ENCODE assay signal across 1 cellular context in genomic region chr2:139478191-139478914, GRCh38.
TF ChIP-seq lines count a peak whose summit lies in the region.

No MANE protein-coding gene starts in this region.

TF ChIP-seq in HEK293, 187 proteins besides CTCF, POLR2A, EP300 and RAD21 (continued from another document and continues in another):
- TF ChIP-seq ZNF518A (tag by site-specific recombination; conservative IDR thresholded peaks at IDR 0.05; ENCODE audit: low read depth) (no peak), ZIC2 (tag by site-specific recombination; IDR thresholded peaks at IDR 0.05) (no peak), ZNF529 (tag by site-specific recombination; IDR thresholded peaks at IDR 0.05; ENCODE audit: insufficient replicate concordance) (no peak), ZNF211 (tag by site-specific recombination; IDR thresholded peaks at IDR 0.05; ENCODE audit: low read depth) (no peak), ZNF10 (tag by site-specific recombination; IDR thresholded peaks at IDR 0.05) (peak; percentile 66; the same call in 1 of the 2 replicates), ZNF670 (tag by site-specific recombination; IDR thresholded peaks at IDR 0.05; ENCODE audit: low read depth) (no peak), INSM2 (tag by site-specific recombination; IDR thresholded peaks at IDR 0.05) (peak; percentile 51; the same call in 1 of the 2 replicates), ZNF391 (tag by site-specific recombination; IDR thresholded peaks at IDR 0.05; ENCODE audit: borderline replicate concordance, low read depth) (no peak), ZNF274 (IDR thresholded peaks at IDR 0.05; ENCODE audit: low read length) (no peak), ZNF274 (tag by site-specific recombination; IDR thresholded peaks at IDR 0.05; ENCODE audit: borderline replicate concordance) (no peak), MEIS1 (CRISPR knock-in tag; IDR thresholded peaks at IDR 0.05; ENCODE audit: borderline replicate concordance) (no peak), ZNF645 (tag by site-specific recombination; IDR thresholded peaks at IDR 0.05) (no peak), ZNF785 (tag by site-specific recombination; IDR thresholded peaks at IDR 0.05) (no peak), ZNF658 (tag by site-specific recombination; IDR thresholded peaks at IDR 0.05) (no peak), ZNF280C (tag by site-specific recombination; IDR thresholded peaks at IDR 0.05) (no peak), ZNF571 (tag by site-specific recombination; IDR thresholded peaks at IDR 0.05) (no peak), SCRT2 (tag by site-specific recombination; IDR thresholded peaks at IDR 0.05) (no peak), MYNN (tag by site-specific recombination; IDR thresholded peaks at IDR 0.05; ENCODE audit: borderline replicate concordance) (no peak), ZNF292 (tag by site-specific recombination; IDR thresholded peaks at IDR 0.05; ENCODE audit: borderline replicate concordance, low read depth) (no peak), HOXA7 (CRISPR knock-in tag; IDR thresholded peaks at IDR 0.05; ENCODE audit: borderline replicate concordance) (no peak), SP2 (tag by site-specific recombination; IDR thresholded peaks at IDR 0.05) (no peak), KLF1 (tag by site-specific recombination; IDR thresholded peaks at IDR 0.05) (no peak), HOXC10 (CRISPR knock-in tag; IDR thresholded peaks at IDR 0.05) (no peak), PATZ1 (tag by site-specific recombination; IDR thresholded peaks at IDR 0.05) (no peak), ZXDB (tag by site-specific recombination; IDR thresholded peaks at IDR 0.05) (no peak), ZNF510 (tag by site-specific recombination; IDR thresholded peaks at IDR 0.05; ENCODE audit: insufficient replicate concordance) (no peak), ELK4 (IDR thresholded peaks at IDR 0.05; ENCODE audit: borderline replicate concordance, low read depth, low read length) (no peak), BCL11B (tag by site-specific recombination; IDR thresholded peaks at IDR 0.05; ENCODE audit: low read depth) (0 out of 2 replicates have a peak, but pooled peaks have one; percentile 22), BCL11A (tag by site-specific recombination; IDR thresholded peaks at IDR 0.05; ENCODE audit: low read depth) (0 out of 2 replicates have a peak, but pooled peaks have one; percentile 27), PRDM4 (tag by site-specific recombination; IDR thresholded peaks at IDR 0.05) (peak; percentile 79), ZNF239 (tag by site-specific recombination; IDR thresholded peaks at IDR 0.05) (no peak), ZNF76 (tag by site-specific recombination; IDR thresholded peaks at IDR 0.05; ENCODE audit: borderline replicate concordance, low read depth) (no peak), ZNF580 (tag by site-specific recombination; IDR thresholded peaks at IDR 0.05) (no peak), BCL6B (tag by site-specific recombination; IDR thresholded peaks at IDR 0.05) (0 out of 2 replicates have a peak, but pooled peaks have one; percentile 37), PRDM10 (tag by site-specific recombination; IDR thresholded peaks at IDR 0.05) (no peak)
